7 cellular contexts compared by ENCODE assay signal in genomic region chr11:119831011-119831410, GRCh38.
"Had no signal": no experiment of that assay in that cellular context is flagged by ENCODE, and none has a peak within 500 bp of the region (broad histone marks: within the 10 kb centered on the region; RNA-seq: fewer than 3 reads in every experiment).

No MANE protein-coding gene starts in this region.

- ATAC-seq: GM23338 had no signal

- H3K4me2 ChIP-seq: GM23338 had no signal

- FAIRE-seq: H1, H54, HTR-8/SVneo had no signal

- H3K27ac Mint-ChIP-seq: GM23338, H9 had no signal

- H3K4me3 ChIP-seq: GM23338 had no signal

- H2AFZ ChIP-seq: GM23338 had no signal

- H3K9me3 Mint-ChIP-seq: GM23338 had no signal

- DNase-seq: H9, HCEC 1CT, IMR-90 had no signal

- H3K4me3 Mint-ChIP-seq: GM23338, H9 had no signal
